ENCODE assay signal across 23 cellular contexts in genomic region chr20:56634735-56635422, GRCh38. TPM values are rescaled to one million over a fixed set of nuclear protein-coding genes. Genes with fewer than 3 reads are reported as not detected.
DNase-seq lines count a peak whose midpoint lies in the region; ATAC-seq, FAIRE-seq and TF ChIP-seq lines count a peak whose summit lies in the region.
"Had no signal": no experiment of that assay in that cellular context is flagged by ENCODE, and none has a peak within 500 bp of the region (broad histone marks: within the 10 kb centered on the region; RNA-seq: fewer than 3 reads in every experiment).

No MANE protein-coding gene starts in this region.

- ATAC-seq in HG03045 (IDR thresholded peaks at IDR 0.05; ENCODE audit: unreplicated experiment) (no peak), HG03095 (IDR thresholded peaks at IDR 0.05; ENCODE audit: unreplicated experiment) (no peak), HG03159 (IDR thresholded peaks at IDR 0.05; ENCODE audit: unreplicated experiment) (no peak)
- ATAC-seq: activated CD4-positive, CD25-positive, alpha-beta regulatory T cell treated with anti-CD3 and anti-CD28 coated beads, Interleukin-2, amount 50 U/mL, for 24 hours; activated naive CD4-positive, alpha-beta T cell treated with anti-CD3 and anti-CD28 coated beads, Interleukin-2, amount 50 U/mL, for 72 hours; activated T-cell treated with anti-CD3 and anti-CD28 coated beads, Interleukin-2, amount 50 U/mL, for 72 hours; body of pancreas; SK-N-SH treated with all-trans-retinoic acid at 6 μM for 48 hours had no signal

- H2BK5ac ChIP-seq in neuronal stem cell (ENCODE audit: low read length): no peak overlapping the region

- no peak for FAIRE-seq in frontal cortex (lab: Jason Lieb, UNC)
- FAIRE-seq: colon had no signal

- peak overlapping the region; percentile 29; the same call in 1 of the 2 replicates for H3K27ac ChIP-seq in RWPE1
- H3K27ac ChIP-seq in esophagus squamous epithelium: peak overlapping the region in 3 of 4 donors; percentile 30 to 96 (median 56)
- no peak overlapping the region for H3K27ac ChIP-seq in neuronal stem cell (replicated peaks; ENCODE audit: low read length)
- H3K27ac ChIP-seq: body of pancreas, PC-9 had no signal

- H3K4me3 ChIP-seq in esophagus squamous epithelium: peak overlapping the region in 3 of 4 donors; percentile 66 to 85 (median 78)
- no peak overlapping the region for H3K4me3 ChIP-seq in neuronal stem cell (ENCODE audit: low read length in 2 of 2)
- H3K4me3 ChIP-seq: body of pancreas, PC-9 had no signal

- no peak overlapping the region for H2BK12ac ChIP-seq in neuronal stem cell (ENCODE audit: low read length)

- H3K27me3 ChIP-seq in esophagus squamous epithelium: peaks cover 0 to 71% (median 6%) of the 10 kb centered on the region in 4 donors
- peaks cover 19 to 90% (median 44%) of the 10 kb centered on the region in 3 experiments for H3K27me3 ChIP-seq in neuronal stem cell (ENCODE audit: control insufficient read depth in 3 of 3, insufficient read depth in 3 of 3, low read depth in 1 of 3, low read length in 3 of 3)
- H3K27me3 ChIP-seq: body of pancreas had no signal

- no peak overlapping the region for H4K91ac ChIP-seq in neuronal stem cell (ENCODE audit: low read depth, low read length, poor library complexity)

- WGBS in esophagus squamous epithelium, 2 donors: 38 to 46% methylated on average over 9 to 10 of the region's 13 CpGs
- no CpG with 5 or more reads among the region's 13 CpGs for WGBS in neuronal stem cell (ENCODE audit: extremely low coverage in 2 of 2, insufficient read length in 2 of 2, insufficient replicate concordance in 1 of 2), 2 donors

- POLR2A ChIA-PET in RWPE1 (lab: Yijun Ruan, JAX; ENCODE audit: low non-redundant PET): no interaction called here

- TF ChIP-seq CTCF in RWPE1 (conservative IDR thresholded peaks at IDR 0.05; ENCODE audit: low read depth): no peak
- TF ChIP-seq CTCF in esophagus squamous epithelium (IDR thresholded peaks at IDR 0.05): no peak

- no peak overlapping the region for H4K8ac ChIP-seq in neuronal stem cell (ENCODE audit: low read depth, low read length)

- no peak overlapping the region for H2AFZ ChIP-seq in neuronal stem cell (ENCODE audit: low read length)
- H2AFZ ChIP-seq: PC-9 had no signal

- H3K18ac ChIP-seq in neuronal stem cell (ENCODE audit: low read length): peak overlapping the region; percentile 58

- H3K23ac ChIP-seq in neuronal stem cell (ENCODE audit: low read depth, low read length, poor library complexity): no peak overlapping the region

- no peak overlapping the region for H3K14ac ChIP-seq in neuronal stem cell (ENCODE audit: low read length)

- H2BK120ac ChIP-seq in neuronal stem cell (ENCODE audit: low read depth, low read length): no peak overlapping the region

- H2AK5ac ChIP-seq in neuronal stem cell (ENCODE audit: low read depth, low read length): no peak overlapping the region

- intact Hi-C loops in esophagus squamous epithelium (cut with DNase I): no loop called here

- TF ChIP-seq POLR2A in esophagus squamous epithelium (IDR thresholded peaks at IDR 0.05): no peak

- no peak overlapping the region for H3K4me2 ChIP-seq in neuronal stem cell (ENCODE audit: insufficient read depth, low read length, poor library complexity, severe bottlenecking)
- H3K4me2 ChIP-seq: PC-9 had no signal

- H3K9me3 ChIP-seq in esophagus squamous epithelium: no peaks in the 10 kb centered on the region
- no peaks in the 10 kb centered on the region for H3K9me3 ChIP-seq in neuronal stem cell (replicated peaks in 1 of 2; ENCODE audit: control insufficient read depth in 2 of 2, insufficient read depth in 1 of 2, low read depth in 1 of 2, low read length in 2 of 2)
- H3K9me3 ChIP-seq: body of pancreas had no signal

- no peak overlapping the region for H3K4ac ChIP-seq in neuronal stem cell (ENCODE audit: low read length)

- DNase-seq in ELR (ENCODE audit: low read depth): peak; percentile 17
- no peak for DNase-seq in RWPE1 (ENCODE audit: low spot score)
- no peak for DNase-seq in esophagus squamous epithelium (lab: John Stamatoyannopoulos, UW)
- DNase-seq in neuronal stem cell (ENCODE audit: low spot score): no peak
- no peak for DNase-seq in frontal cortex (ENCODE audit: low spot score in 2 of 2)
- DNase-seq: activated T-cell treated with anti-CD3 and anti-CD28 coated beads, Interleukin-2, amount 50 U/mL, for 72 hours; body of pancreas; C1 segment of cervical spinal cord; endodermal cell; Kasumi-1; NCI-H1105 treated with DMSO at 0.1 percent for 48 hours; NCI-H2171; substantia nigra; T-helper 9 cell had no signal

- H3K79me1 ChIP-seq in neuronal stem cell (ENCODE audit: low read depth, low read length): no peaks in the 10 kb centered on the region

- no peak overlapping the region for H2BK15ac ChIP-seq in neuronal stem cell (ENCODE audit: low read length)

- peaks cover 8 to 82% (median 14%) of the 10 kb centered on the region in 3 donors for H3K4me1 ChIP-seq in esophagus squamous epithelium
- H3K4me1 ChIP-seq in neuronal stem cell (ENCODE audit: control insufficient read depth in 2 of 2, insufficient read depth in 1 of 2, low read depth in 1 of 2, low read length in 2 of 2): peaks cover 0 to 6% of the 10 kb centered on the region in 2 donors

- H3K36me3 ChIP-seq in esophagus squamous epithelium: peaks cover 0 to 63% (median 0%) of the 10 kb centered on the region in 3 donors
- H3K36me3 ChIP-seq in neuronal stem cell (replicated peaks in 1 of 2; ENCODE audit: control insufficient read depth in 2 of 2, insufficient read depth in 2 of 2, low read length in 2 of 2): no peaks in the 10 kb centered on the region

- H3K9ac ChIP-seq in neuronal stem cell (ENCODE audit: low read depth, low read length, poor library complexity): no peak overlapping the region

- CTCF ChIA-PET in RWPE1 (lab: Yijun Ruan, JAX): interaction anchor here (0.5 to 1.3 kb wide), 3 partner anchors 26 to 339 kb away, joined by 4 to 6 read pairs (median 6); no protein-coding TSS in a partner anchor

RNA-seq across cellular contexts. Expression of gene TFAP2C, which starts 5.8 kb away (rescaled TPM):
- total RNA-seq in esophagus squamous epithelium (10 to 100 TPM; 25.9 to 34.8 (median 31.8) TPM), frontal cortex (2.4 TPM)
- 0.07 TPM for polyA plus RNA-seq in neuronal stem cell (2013, experiment 1 of 2)
- polyA plus RNA-seq in neuronal stem cell (2013, experiment 2 of 2): 0.08 TPM
- total RNA-seq: activated naive CD4-positive, alpha-beta T cell treated with anti-CD3 and anti-CD28 coated beads, Interleukin-2, amount 50 U/mL, for 72 hours had no signal
- polyA plus RNA-seq: neural cell had no signal

Comparison
In these comparisons a context has a peak if more than half of its experiments do, and no peak if none do; other contexts are left out.
1. H3K4me3 ChIP-seq: peak in esophagus squamous epithelium (3 of 4); none in neuronal stem cell (0 of 2).